8 cellular contexts compared by ENCODE assay signal in the genomic region with DNA sequence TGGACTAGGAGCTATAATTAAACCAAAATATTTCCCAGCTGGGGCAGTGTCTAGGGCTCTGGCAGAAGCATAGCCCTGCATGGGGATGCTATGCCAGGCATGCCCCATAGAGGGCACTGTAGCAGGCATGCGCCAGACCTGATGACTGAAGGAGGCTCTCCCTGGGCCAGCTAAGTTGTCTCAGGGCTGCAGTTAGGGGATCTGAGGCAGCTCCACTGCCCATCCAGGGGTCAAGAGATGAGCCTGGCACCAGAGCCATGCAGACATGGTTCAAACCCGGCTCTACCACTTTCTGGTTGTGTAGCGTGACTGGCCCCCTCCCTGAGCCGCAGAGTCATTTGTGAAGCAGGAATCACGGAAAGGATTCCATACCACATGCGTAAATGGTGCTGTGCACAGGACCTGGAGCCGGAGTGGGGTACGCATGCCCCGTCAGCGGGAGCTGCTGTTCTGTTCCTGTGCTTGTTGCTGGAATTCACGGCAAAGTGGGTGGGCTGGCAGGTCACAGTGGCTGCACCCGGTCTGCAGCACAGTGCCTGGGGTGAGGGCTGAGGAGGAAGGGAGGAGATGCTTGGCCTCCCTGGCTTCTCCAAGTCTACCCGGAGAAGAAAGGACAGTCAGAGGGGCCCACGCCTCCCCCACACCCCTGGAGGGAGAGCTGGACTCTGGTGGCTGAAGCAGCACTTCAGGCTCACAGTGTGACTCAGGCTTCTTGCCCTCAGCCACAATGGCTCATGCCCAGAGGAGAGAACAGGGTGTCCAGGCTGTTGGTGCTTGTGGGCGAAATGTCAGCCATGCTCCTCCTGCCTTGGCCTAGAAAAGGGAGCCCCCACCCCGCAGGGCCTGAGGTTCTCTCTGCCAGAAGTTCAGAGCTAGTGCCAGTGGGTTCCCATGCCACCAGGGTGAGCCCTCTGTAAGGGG. TPM values are rescaled to one million over a fixed set of nuclear protein-coding genes. Genes with fewer than 3 reads are reported as not detected.
DNase-seq lines count a peak whose midpoint lies in the region; ATAC-seq and TF ChIP-seq lines count a peak whose summit lies in the region.

No MANE protein-coding gene starts in this region.

- intact Hi-C loops in esophagus muscularis mucosa (cut with DNase I): no loop called here

- H3K9me3 ChIP-seq in esophagus muscularis mucosa: no peaks in the 10 kb centered on the region
- no peaks in the 10 kb centered on the region for H3K9me3 ChIP-seq in suprapubic skin

- H3K4me3 ChIP-seq in esophagus muscularis mucosa (no peak overlapping the region), suprapubic skin (no peak overlapping the region)

- peak; percentile 45 for DNase-seq in CD1c-positive myeloid dendritic cell (ENCODE audit: extremely low spot score)
- DNase-seq in NCI-H146 (lab: John Stamatoyannopoulos, UW): peak; percentile 6
- DNase-seq in activated T-cell treated with anti-CD3 and anti-CD28 coated beads for 1 hour (ENCODE audit: low read depth): peak; percentile 43
- DNase-seq in esophagus muscularis mucosa (ENCODE audit: extremely low spot score): no peak
- no peak for DNase-seq in suprapubic skin (ENCODE audit: low spot score in 2 of 2)

- ATAC-seq in GM19468 (IDR thresholded peaks at IDR 0.05; ENCODE audit: extremely low read depth, unreplicated experiment) (peak; percentile 39), HG03108 (IDR thresholded peaks at IDR 0.05; ENCODE audit: unreplicated experiment) (no peak)

- TF ChIP-seq POLR2A in esophagus muscularis mucosa (IDR thresholded peaks at IDR 0.05; ENCODE audit: low read depth) (no peak), suprapubic skin (IDR thresholded peaks at IDR 0.05) (no peak)

- H3K27ac Mint-ChIP-seq in nephron: peak overlapping the region; percentile 89 to 95 (median 95)

- peak overlapping the region in 1 of 3 experiments; percentile 34 for H3K4me3 Mint-ChIP-seq in nephron

- TF ChIP-seq CTCF in esophagus muscularis mucosa (IDR thresholded peaks at IDR 0.05) (peak; percentile 76 to 96 (median 87)), nephron (IDR thresholded peaks at IDR 0.05; ENCODE audit: unreplicated experiment in 3 of 3) (peak; percentile 89 to 95 (median 91)), suprapubic skin (IDR thresholded peaks at IDR 0.05) (peak; percentile 50 to 94)

- H3K27me3 Mint-ChIP-seq in nephron (ENCODE audit: low read depth): peaks cover 3% of the 10 kb centered on the region

- 84% methylated on average over 12 of the region's 16 CpGs for WGBS in esophagus muscularis mucosa
- 79% methylated on average over 14 of the region's 16 CpGs for WGBS in suprapubic skin

- no peaks in the 10 kb centered on the region for H3K27me3 ChIP-seq in esophagus muscularis mucosa
- H3K27me3 ChIP-seq in suprapubic skin: no peaks in the 10 kb centered on the region

- no peaks in the 10 kb centered on the region for H3K9me3 Mint-ChIP-seq in nephron

- peaks cover 15 to 81% (median 55%) of the 10 kb centered on the region in 4 donors for H3K36me3 ChIP-seq in esophagus muscularis mucosa
- peaks cover 62% of the 10 kb centered on the region for H3K36me3 ChIP-seq in suprapubic skin

- peaks cover 39% of the 10 kb centered on the region for H3K4me1 Mint-ChIP-seq in nephron

- TF ChIP-seq EP300 in esophagus muscularis mucosa (IDR thresholded peaks at IDR 0.05) (no peak), suprapubic skin (IDR thresholded peaks at IDR 0.05) (no peak)

- H3K36me3 Mint-ChIP-seq in nephron (ENCODE audit: low read depth): peaks cover 67% of the 10 kb centered on the region

- peak overlapping the region; percentile 29 to 82 (median 73) for H3K27ac ChIP-seq in esophagus muscularis mucosa (replicated peaks in 1 of 4)
- peak overlapping the region; percentile 24 for H3K27ac ChIP-seq in suprapubic skin

- H3K4me1 ChIP-seq in esophagus muscularis mucosa (peaks cover 38 to 69% (median 53%) of the 10 kb centered on the region in 4 donors), suprapubic skin (peaks cover 23% of the 10 kb centered on the region)

RNA-seq across cellular contexts. Expression of a gene that starts 43.1 kb away (rescaled TPM):
- total RNA-seq in esophagus muscularis mucosa: 1 to 10 TPM in 2 of 4 donors, under 1 TPM in 1, not detected in 1; 0.80 to 2.9 (median 2.2) TPM
- total RNA-seq in suprapubic skin: 1 to 10 TPM in 3 of 4 donors, under 1 TPM in 1; 0.95 to 5.8 (median 4.3) TPM

Comparison
In these comparisons a context has a peak if more than half of its experiments do, and no peak if none do; other contexts are left out.
1. DNase-seq: peak in CD1c-positive myeloid dendritic cell (single experiment), NCI-H146 (single experiment) and activated T-cell treated with anti-CD3 and anti-CD28 coated beads for 1 hour (single experiment); none in esophagus muscularis mucosa (single experiment) and suprapubic skin (0 of 2).
2. Peak in every context shown above with its lines, with median percentiles within 50 percentile points of each other: CTCF ChIP-seq.